1 cellular context compared by ENCODE assay signal in the genomic region with DNA sequence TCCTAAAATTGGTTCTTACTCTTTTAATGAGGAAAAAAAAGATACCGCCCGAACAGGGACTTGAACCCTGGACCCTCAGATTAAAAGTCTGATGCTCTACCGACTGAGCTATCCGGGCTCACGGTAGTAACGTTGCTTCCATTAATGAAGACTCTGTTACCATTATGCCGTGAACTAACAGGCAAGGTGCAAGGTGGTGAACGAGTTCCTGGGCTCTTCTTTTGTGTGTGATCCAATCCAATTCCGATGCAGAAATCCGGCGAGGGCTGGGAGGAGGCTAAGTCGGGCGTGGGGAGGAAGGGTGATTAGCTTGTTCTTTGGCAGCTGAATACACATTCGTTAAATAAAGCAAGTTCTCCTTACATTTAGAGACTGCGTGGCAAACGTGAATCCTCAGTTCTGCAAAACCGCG.
TF ChIP-seq lines count a peak whose summit lies in the region.

No MANE protein-coding gene starts in this region.

TF ChIP-seq in HepG2, 621 proteins besides CTCF, POLR2A, EP300 and RAD21 (continued from another document):
- TF ChIP-seq, protein P1, sequence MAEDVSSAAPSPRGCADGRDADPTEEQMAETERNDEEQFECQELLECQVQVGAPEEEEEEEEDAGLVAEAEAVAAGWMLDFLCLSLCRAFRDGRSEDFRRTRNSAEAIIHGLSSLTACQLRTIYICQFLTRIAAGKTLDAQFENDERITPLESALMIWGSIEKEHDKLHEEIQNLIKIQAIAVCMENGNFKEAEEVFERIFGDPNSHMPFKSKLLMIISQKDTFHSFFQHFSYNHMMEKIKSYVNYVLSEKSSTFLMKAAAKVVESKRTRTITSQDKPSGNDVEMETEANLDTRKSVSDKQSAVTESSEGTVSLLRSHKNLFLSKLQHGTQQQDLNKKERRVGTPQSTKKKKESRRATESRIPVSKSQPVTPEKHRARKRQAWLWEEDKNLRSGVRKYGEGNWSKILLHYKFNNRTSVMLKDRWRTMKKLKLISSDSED (CRISPR knock-in tag; IDR thresholded peaks at IDR 0.05), result no peak
- TF ChIP-seq SRSF1 (optimal IDR thresholded peaks at IDR 0.05; ENCODE audit: low read depth, low read length) (no peak), ZNF224 (CRISPR knock-in tag; IDR thresholded peaks at IDR 0.05) (no peak), HMG20A (CRISPR knock-in tag; IDR thresholded peaks at IDR 0.05; ENCODE audit: borderline replicate concordance) (no peak)
TF ChIP-seq in HepG2: peak in this region for 102.
